ENCODE assay signal across 1 cellular context in the genomic region with DNA sequence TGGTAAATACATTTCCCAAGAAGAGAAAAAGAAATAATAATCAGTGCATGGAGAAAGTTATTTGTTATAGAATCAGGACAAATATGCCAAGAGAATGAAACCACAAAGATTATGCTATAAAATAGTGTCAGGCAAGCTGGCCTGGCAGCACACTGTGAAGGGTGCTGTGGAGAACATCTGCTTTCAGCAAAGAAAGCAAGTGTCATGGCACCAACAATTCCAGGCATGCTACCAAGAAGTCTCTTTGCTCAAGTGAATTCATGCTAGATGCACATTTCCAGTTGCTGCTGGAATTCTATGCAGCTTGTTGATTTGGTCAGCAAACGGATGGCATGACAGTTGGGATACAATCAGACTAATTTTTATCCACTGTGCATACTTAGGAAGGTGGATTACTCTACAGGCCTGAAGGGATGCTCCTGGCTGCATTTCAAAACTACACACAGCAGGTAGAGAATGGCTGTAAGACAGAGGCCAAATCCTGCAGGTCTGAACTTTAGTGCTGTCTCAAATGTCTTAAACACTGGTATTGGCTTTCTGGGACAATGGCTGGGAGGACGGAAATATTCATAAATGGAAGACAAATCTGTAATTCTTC.
TF ChIP-seq lines count a peak whose summit lies in the region.

No MANE protein-coding gene starts in this region.

TF ChIP-seq in IMR-90, 13 proteins besides CTCF, POLR2A, EP300 and RAD21 (continued from another document):
- TF ChIP-seq ELK1 (IDR thresholded peaks at IDR 0.05; ENCODE audit: borderline replicate concordance, low read depth, low read length) (no peak), NFE2L2 (IDR thresholded peaks at IDR 0.05; ENCODE audit: low read depth, low read length) (no peak), MAZ (IDR thresholded peaks at IDR 0.05; ENCODE audit: borderline replicate concordance, low read depth, low read length) (no peak), RFX5 (IDR thresholded peaks at IDR 0.05; ENCODE audit: low read depth, low read length) (no peak), MAFK (IDR thresholded peaks at IDR 0.05; ENCODE audit: low read depth, low read length) (no peak), CHD1 (IDR thresholded peaks at IDR 0.05; ENCODE audit: low read depth, low read length) (no peak)
- TF ChIP-seq, protein P1, sequence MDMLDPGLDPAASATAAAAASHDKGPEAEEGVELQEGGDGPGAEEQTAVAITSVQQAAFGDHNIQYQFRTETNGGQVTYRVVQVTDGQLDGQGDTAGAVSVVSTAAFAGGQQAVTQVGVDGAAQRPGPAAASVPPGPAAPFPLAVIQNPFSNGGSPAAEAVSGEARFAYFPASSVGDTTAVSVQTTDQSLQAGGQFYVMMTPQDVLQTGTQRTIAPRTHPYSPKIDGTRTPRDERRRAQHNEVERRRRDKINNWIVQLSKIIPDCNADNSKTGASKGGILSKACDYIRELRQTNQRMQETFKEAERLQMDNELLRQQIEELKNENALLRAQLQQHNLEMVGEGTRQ (IDR thresholded peaks at IDR 0.05; ENCODE audit: low read depth, low read length): no peak
TF ChIP-seq in IMR-90: peak in this region for 0.
